In the genomic region with DNA sequence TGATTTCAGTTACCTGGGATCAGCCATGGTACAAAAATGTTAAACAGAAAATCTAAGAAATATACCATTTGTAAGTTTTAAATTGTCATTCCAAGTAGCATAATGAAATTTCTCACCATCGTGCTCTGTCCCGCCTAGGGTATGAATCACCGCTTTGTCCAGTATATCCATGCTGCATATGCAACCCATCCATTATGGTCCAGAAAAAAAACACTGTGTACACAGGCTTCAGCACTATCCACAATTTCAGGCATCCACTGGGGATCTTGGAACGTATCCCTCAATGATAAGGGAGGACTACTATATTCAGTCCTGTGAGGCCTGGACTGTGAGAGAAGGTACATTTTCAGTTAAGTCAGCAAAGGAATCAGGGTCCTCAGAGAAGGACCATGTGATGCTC, we compare ENCODE assay signal across 16 cellular contexts.
"Had no signal": no experiment of that assay in that cellular context is flagged by ENCODE, and none has a peak within 500 bp of the region (broad histone marks: within the 10 kb centered on the region; RNA-seq: fewer than 3 reads in every experiment).

No MANE protein-coding gene starts in this region.

- H3K27ac ChIP-seq: adrenal gland, cardiac muscle cell, colonic mucosa, gastroesophageal sphincter, heart right ventricle, left ventricle myocardium inferior, neural progenitor cell, prostate gland, right atrium auricular region, testis had no signal

- DNase-seq: activated CD4-positive, alpha-beta T cell treated with anti-CD3 and anti-CD28 coated beads, Interleukin-2, amount 50 U/mL, for 4 hours; activated gamma-delta T cell; adrenal gland; colonic mucosa; heart right ventricle; left ventricle myocardium inferior; stimulated activated CD4-positive, alpha-beta T cell treated with anti-CD3 and anti-CD28 coated beads, Interleukin-2, amount 100 ng/mL, for 24 hours; T-helper 2 cell; testis had no signal

- ATAC-seq: activated naive CD4-positive, alpha-beta T cell treated with anti-CD3 and anti-CD28 coated beads, Interleukin-2, amount 50 U/mL, for 72 hours; esophagus mucosa; gastroesophageal sphincter; heart right ventricle had no signal

- H3K4me3 ChIP-seq: adrenal gland, cardiac muscle cell, colonic mucosa, gastroesophageal sphincter, heart right ventricle, left ventricle myocardium inferior, neural progenitor cell, prostate gland, right atrium auricular region, testis had no signal

- H3K27me3 ChIP-seq: adrenal gland, cardiac muscle cell, colonic mucosa, gastroesophageal sphincter, heart right ventricle, neural progenitor cell, right atrium auricular region, testis had no signal
